9 cellular contexts compared by ENCODE assay signal in genomic region chr4:185811509-185812364, GRCh38. TPM values are rescaled to one million over a fixed set of nuclear protein-coding genes. Genes with fewer than 3 reads are reported as not detected.
DNase-seq lines count a peak whose midpoint lies in the region; ATAC-seq and TF ChIP-seq lines count a peak whose summit lies in the region.
"Had no signal": no experiment of that assay in that cellular context is flagged by ENCODE, and none has a peak within 500 bp of the region (broad histone marks: within the 10 kb centered on the region; RNA-seq: fewer than 3 reads in every experiment).

Gene SORBS2 (minus strand): TSS chr4:185812194. CDS start chr4:185690571, 121,623 bp downstream.

- H4K20me1 ChIP-seq in GM23248 (ENCODE audit: insufficient read depth) (no peaks in the 10 kb centered on the region), Loucy (ENCODE audit: insufficient read depth, low read length, poor library complexity, severe bottlenecking) (no peaks in the 10 kb centered on the region)

- TF ChIP-seq CTCF in Loucy (conservative IDR thresholded peaks at IDR 0.05; ENCODE audit: low read length) (no peak), WTC11 (IDR thresholded peaks at IDR 0.05) (no peak), heart left ventricle (IDR thresholded peaks at IDR 0.05) (no peak), psoas muscle (IDR thresholded peaks at IDR 0.05) (no peak)

- H3K9me3 Mint-ChIP-seq in WTC11 = 0 out of 2 replicates have a peak, but pooled peaks cover 1% of the 10 kb centered on the region

- no peaks in the 10 kb centered on the region for H3K36me3 ChIP-seq in GM23248 (ENCODE audit: low read depth)
- H3K36me3 ChIP-seq in Loucy (ENCODE audit: insufficient read depth, low read length) = no peaks in the 10 kb centered on the region
- no peaks in the 10 kb centered on the region for H3K36me3 ChIP-seq in heart left ventricle
- no peaks in the 10 kb centered on the region for H3K36me3 ChIP-seq in psoas muscle (ENCODE audit: insufficient read depth in 1 of 2, low read depth in 1 of 2)
- H3K36me3 ChIP-seq in H7 (replicated peaks; ENCODE audit: control insufficient read depth, insufficient read depth, low read length) = no peaks in the 10 kb centered on the region

- peaks cover 50% of the 10 kb centered on the region for H3K4me1 Mint-ChIP-seq in WTC11

- no peak within 1 kb of the TSS for H3K4me2 ChIP-seq in GM23248 (ENCODE audit: unreplicated experiment)
- peak within 1 kb of the TSS; percentile 72 for H3K4me2 ChIP-seq in Loucy (ENCODE audit: low read depth, low read length, poor library complexity, severe bottlenecking)

- H3K27me3 ChIP-seq in GM23248 (replicated peaks; ENCODE audit: insufficient read depth) (peaks cover 18% of the 10 kb centered on the region; the same call in 1 of the 2 replicates), Loucy (ENCODE audit: insufficient read depth, low read length, poor library complexity, severe bottlenecking) (no peaks in the 10 kb centered on the region), heart left ventricle (no peaks in the 10 kb centered on the region), psoas muscle (ENCODE audit: insufficient read depth in 3 of 3, low read length in 2 of 3) (peaks cover 0 to 12% (median 2%) of the 10 kb centered on the region in 3 donors), H7 (ENCODE audit: control insufficient read depth, insufficient read depth, low read length) (no peaks in the 10 kb centered on the region)

- in situ Hi-C loops in GM23248 (cut with MboI) = no loop called here

- H3K4me3 Mint-ChIP-seq in WTC11 = peak within 1 kb of the TSS; percentile 34

- CTCF ChIA-PET in WTC11 (lab: Charles Lee) = interaction anchor here (0.7 to 1.1 kb wide), 5 partner anchors 27 to 227 kb away, joined by 3 to 5 read pairs (median 4); no protein-coding TSS in a partner anchor

- H3K4me3 ChIP-seq in GM08714 (ENCODE audit: low read length) = peak within 1 kb of the TSS; percentile 25
- no peak within 1 kb of the TSS for H3K4me3 ChIP-seq in GM23248
- peak within 1 kb of the TSS; percentile 60 for H3K4me3 ChIP-seq in Loucy (ENCODE audit: low read length, poor library complexity, severe bottlenecking)
- peak within 1 kb of the TSS; percentile 35 to 71 (median 59) for H3K4me3 ChIP-seq in heart left ventricle
- H3K4me3 ChIP-seq in psoas muscle = peak within 1 kb of the TSS; percentile 43
- no peak within 1 kb of the TSS for H3K4me3 ChIP-seq in H7 (ENCODE audit: insufficient read depth, low read depth, low read length)

- intact Hi-C loops in heart left ventricle (cut with DNase I) (loop anchor here in 3 of 10 donors (5.0 kb wide), 1 partner anchor 36 kb away; no protein-coding TSS in a partner anchor), psoas muscle (cut with DNase I) (no loop called here)

- peak in 1 of 2 donors; percentile 60 for TF ChIP-seq POLR2A in heart left ventricle (IDR thresholded peaks at IDR 0.05)

- H3K27ac Mint-ChIP-seq in WTC11 = peak within 1 kb of the TSS; percentile 77

- H3K9me3 ChIP-seq in GM23248 (ENCODE audit: low read depth) (no peaks in the 10 kb centered on the region), Loucy (ENCODE audit: insufficient read depth, low read depth, low read length) (no peaks in the 10 kb centered on the region), heart left ventricle (no peaks in the 10 kb centered on the region), psoas muscle (no peaks in the 10 kb centered on the region)

- DNase-seq in GM23248 = peak; percentile 6
- no peak for DNase-seq in WTC11 (ENCODE audit: low spot score)
- peak in 2 of 5 donors; percentile 62 for DNase-seq in heart left ventricle
- DNase-seq in psoas muscle = no peak
- DNase-seq in NCI-H446 treated with DMSO at 0.1 percent for 48 hours (lab: John Stamatoyannopoulos, UW) = no peak
- DNase-seq in H7 = no peak

- no peaks in the 10 kb centered on the region for H3K36me3 Mint-ChIP-seq in WTC11

- H3K4me1 ChIP-seq in GM23248 (ENCODE audit: insufficient read depth) = no peaks in the 10 kb centered on the region
- peaks cover 13% of the 10 kb centered on the region for H3K4me1 ChIP-seq in Loucy (ENCODE audit: insufficient read depth, low read length, poor library complexity, severe bottlenecking)
- H3K4me1 ChIP-seq in heart left ventricle = peaks cover 0 to 3% (median 0%) of the 10 kb centered on the region in 12 donors
- H3K4me1 ChIP-seq in psoas muscle = no peaks in the 10 kb centered on the region

- H3K9me2 ChIP-seq in GM23248 (ENCODE audit: insufficient read depth) (no peaks in the 10 kb centered on the region), Loucy (replicated peaks; ENCODE audit: low read depth, low read length) (no peaks in the 10 kb centered on the region)

- ATAC-seq in WTC11 (peak; percentile 77), heart left ventricle (peak; percentile 59 to 81 (median 79)), psoas muscle (no peak)

- H3K9ac ChIP-seq in GM23248 (no peak within 1 kb of the TSS), Loucy (ENCODE audit: low read depth, low read length, poor library complexity, severe bottlenecking) (no peak within 1 kb of the TSS)

- H3K27me3 Mint-ChIP-seq in WTC11 (ENCODE audit: low read depth) = no peaks in the 10 kb centered on the region; the same call in 1 of the 2 replicates

- H3K79me2 ChIP-seq in GM23248 (ENCODE audit: insufficient read depth) (no peaks in the 10 kb centered on the region), Loucy (ENCODE audit: insufficient read depth, low read length) (no peaks in the 10 kb centered on the region)

- 50% methylated on average over 20 of the region's 20 CpGs for WGBS in GM23248 (ENCODE audit: low coverage in 1 of 2, low lambda C conversion rate in 2 of 2, missing lambda C conversion rate in 2 of 2), 2 experiments
- 21 to 37% (median 33%) methylated on average over 20 of the region's 20 CpGs for WGBS in heart left ventricle, 4 donors
- 38 to 46% (median 42%) methylated on average over 20 of the region's 20 CpGs for WGBS in psoas muscle, 3 donors

- no peaks in the 10 kb centered on the region for H3F3A ChIP-seq in GM23248 (ENCODE audit: insufficient read depth)
- H3F3A ChIP-seq in Loucy (ENCODE audit: low read depth) = no peaks in the 10 kb centered on the region

- POLR2A ChIA-PET in WTC11 (lab: Charles Lee) = no interaction called here

- H3K27ac ChIP-seq in GM23248 (no peak within 1 kb of the TSS), heart left ventricle (peak within 1 kb of the TSS; percentile 72 to 95 (median 82)), psoas muscle (no peak within 1 kb of the TSS)

- no peak within 1 kb of the TSS for H2AFZ ChIP-seq in GM23248
- H2AFZ ChIP-seq in Loucy (ENCODE audit: low read length) = peak within 1 kb of the TSS; percentile 82

TF ChIP-seq in WTC11, 78 proteins besides CTCF, POLR2A, EP300 and RAD21:
- no peak for TF ChIP-seq SMAD3 (CRISPR knock-in tag; IDR thresholded peaks at IDR 0.05; ENCODE audit: borderline replicate concordance)

RNA-seq across cellular contexts. Expression of gene SORBS2, which starts in this region (rescaled TPM):
- 0.32 and 5.8 TPM in 2 replicates for total RNA-seq in GM23248 (2014; rRNA removed; shearing (Covaris generic))
- polyA plus RNA-seq in GM23248 (2016; fragmentation: Nextera tagmentation; extraction: Ambion mirVana) (1.5 and 2.3 TPM in 2 replicates), heart left ventricle (100 to 1,000 TPM; 254 to 473 TPM), psoas muscle (1 to 10 TPM; 2.5 to 7.2 (median 6.0) TPM)
- total RNA-seq in WTC11 (2021) (29.5 to 44.5 TPM (median 31.4 TPM) in 3 replicates), heart left ventricle (1,000 to 10,000 TPM in 7 of 9 donors, 100 to 1,000 TPM in 2; 966 to 2,158 (median 1,443) TPM), psoas muscle (10 to 100 TPM in 3 of 4 donors, 1 to 10 TPM in 1; 5.9 to 30.4 (median 19.8) TPM)
- 6.8 and 7.3 TPM in 2 replicates for total RNA-seq in H7 (2014; rRNA removed; shearing (Covaris generic))
- total RNA-seq: T-helper 2 cell treated with Interferon-gamma antibody and Interleukin-4, amounts not matched to agents 100 ng/mL and 5 ng/mL, for 36 hours had no signal

Comparison
In these comparisons a context has a peak if more than half of its experiments do, and no peak if none do; other contexts are left out.
1. RNA of gene SORBS2 (total RNA-seq): 966 to 2,158 TPM in heart left ventricle; 29.5 to 44.5 TPM in WTC11, 5.9 to 30.4 TPM in psoas muscle, 6.8 to 7.3 TPM in H7 and 0.32 to 5.8 TPM in GM23248; every median in the first group is over 10 times any median in the second.
2. RNA of gene SORBS2 (polyA plus RNA-seq): 254 to 473 TPM in heart left ventricle; 2.5 to 7.2 TPM in psoas muscle and 1.5 to 2.3 TPM in GM23248; every median in the first group is over 10 times any median in the second.
3. H3K4me3 ChIP-seq: peak in GM08714 (single experiment), Loucy (single experiment), heart left ventricle (12 of 12) and psoas muscle (single experiment); none in GM23248 (single experiment) and H7 (single experiment).
4. H3K27ac ChIP-seq: peak in heart left ventricle (12 of 12); none in GM23248 (single experiment) and psoas muscle (single experiment).
5. ATAC-seq: peak in WTC11 (single experiment) and heart left ventricle (4 of 4); none in psoas muscle (0 of 4).